ENCODE assay signal across 1 cellular context in genomic region chr17:7307686-7308624, GRCh38.
TF ChIP-seq lines count a peak whose summit lies in the region.

No MANE protein-coding gene starts in this region.

TF ChIP-seq in HEK293, 187 proteins besides CTCF, POLR2A, EP300 and RAD21:
- TF ChIP-seq GLIS1 (tag by site-specific recombination; IDR thresholded peaks at IDR 0.05) = peak; percentile 46; the same call in 1 of the 2 replicates
- peak; percentile 36; the same call in 1 of the 2 replicates for TF ChIP-seq YY1 (tag by site-specific recombination; IDR thresholded peaks at IDR 0.05)
- peak; percentile 45; the same call in 1 of the 2 replicates for TF ChIP-seq PATZ1 (tag by site-specific recombination; IDR thresholded peaks at IDR 0.05)
- 0 out of 2 replicates have a peak, but pooled peaks have one; percentile 45 for TF ChIP-seq BCL11B (tag by site-specific recombination; IDR thresholded peaks at IDR 0.05; ENCODE audit: low read depth)
- TF ChIP-seq GLIS2 (tag by site-specific recombination; IDR thresholded peaks at IDR 0.05) = peak; percentile 92
- peak; percentile 15; the same call in 1 of the 2 replicates for TF ChIP-seq KLF9 (tag by site-specific recombination; IDR thresholded peaks at IDR 0.05; ENCODE audit: low read depth)
- TF ChIP-seq ZNF19 (tag by site-specific recombination; IDR thresholded peaks at IDR 0.05; ENCODE audit: low read depth) = no peak
- TF ChIP-seq ZNF114 (tag by site-specific recombination; IDR thresholded peaks at IDR 0.05) = no peak
- TF ChIP-seq ZNF398 (tag by site-specific recombination; IDR thresholded peaks at IDR 0.05) = peak; percentile 36; the same call in 1 of the 2 replicates
- TF ChIP-seq ZEB2 (tag by site-specific recombination; IDR thresholded peaks at IDR 0.05) = peak; percentile 51; the same call in 1 of the 2 replicates
- TF ChIP-seq ZNF48 (tag by site-specific recombination; IDR thresholded peaks at IDR 0.05) = no peak
- no peak for TF ChIP-seq ZNF24 (tag by site-specific recombination; IDR thresholded peaks at IDR 0.05)
- no peak for TF ChIP-seq ZNF510 (tag by site-specific recombination; IDR thresholded peaks at IDR 0.05; ENCODE audit: insufficient replicate concordance)
- TF ChIP-seq ZBTB26 (tag by site-specific recombination; optimal IDR thresholded peaks at IDR 0.05) = peak; percentile 79
- 0 out of 2 replicates have a peak, but pooled peaks have one; percentile 11 for TF ChIP-seq ZNF513 (tag by site-specific recombination; IDR thresholded peaks at IDR 0.05)
- TF ChIP-seq ZNF2 (tag by site-specific recombination; IDR thresholded peaks at IDR 0.05) = 0 out of 2 replicates have a peak, but pooled peaks have one; percentile 11
- TF ChIP-seq ZNF449 (tag by site-specific recombination; IDR thresholded peaks at IDR 0.05) = peak; percentile 65; the same call in 1 of the 2 replicates
